In the genomic region with DNA sequence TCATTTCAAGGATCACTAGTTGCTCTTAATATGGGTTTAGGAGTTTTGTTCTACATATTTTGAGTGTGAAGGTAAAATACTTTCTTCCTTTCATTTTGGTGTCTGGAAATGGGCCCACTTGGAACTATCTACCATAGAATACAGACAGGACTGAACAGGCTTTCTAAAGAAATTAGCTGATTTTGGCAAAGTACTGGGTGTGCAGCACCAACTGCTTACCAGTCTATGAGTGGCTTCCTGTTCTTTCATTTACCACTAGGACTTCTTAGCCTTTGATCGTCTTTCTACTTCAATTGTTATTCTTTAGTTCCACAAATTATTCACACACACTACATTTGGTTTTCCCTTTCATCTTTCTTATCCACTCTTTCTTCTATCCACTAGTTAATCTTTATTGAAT, we compare ENCODE assay signal across 21 cellular contexts.
"Had no signal": no experiment of that assay in that cellular context is flagged by ENCODE, and none has a peak within 500 bp of the region (broad histone marks: within the 10 kb centered on the region; RNA-seq: fewer than 3 reads in every experiment).

No MANE protein-coding gene starts in this region.

- H3K4me1 ChIP-seq: parathyroid adenoma, right lobe of liver, transverse colon, upper lobe of right lung had no signal

- H3K27me3 Mint-ChIP-seq: memory B cell; progenitor cell of endocrine pancreas; stimulated activated naive B cell treated with anti-CD40 and anti-IgM and Interleukin-4, amounts not matched to agents 10 μg/mL and 1 μg/mL and 100 μg/mL, for 72 hours; stimulated activated naive CD8-positive, alpha-beta T cell treated with anti-CD3 and anti-CD28 coated beads, Interleukin-15, Interleukin-2, amounts not matched to agents 100 ng/mL and 50 ng/mL, for 24 hours had no signal

- H2AFZ ChIP-seq: parathyroid adenoma had no signal

- H3K4me3 Mint-ChIP-seq: immature natural killer cell; memory B cell; natural killer cell; stimulated activated naive B cell treated with anti-CD40 and anti-IgM and Interleukin-4, amounts not matched to agents 10 μg/mL and 1 μg/mL and 100 μg/mL, for 72 hours; stimulated activated naive CD8-positive, alpha-beta T cell treated with anti-CD3 and anti-CD28 coated beads, Interleukin-15, Interleukin-2, amounts not matched to agents 100 ng/mL and 50 ng/mL, for 24 hours had no signal

- H3K4me1 Mint-ChIP-seq: immature natural killer cell; memory B cell; natural killer cell; stimulated activated naive B cell treated with anti-CD40 and anti-IgM and Interleukin-4, amounts not matched to agents 10 μg/mL and 1 μg/mL and 100 μg/mL, for 72 hours had no signal

- H3K27ac Mint-ChIP-seq: immature natural killer cell; memory B cell; natural killer cell; progenitor cell of endocrine pancreas; stimulated activated naive B cell treated with anti-CD40 and anti-IgM and Interleukin-4, amounts not matched to agents 10 μg/mL and 1 μg/mL and 100 μg/mL, for 72 hours; stimulated activated naive CD8-positive, alpha-beta T cell treated with anti-CD3 and anti-CD28 coated beads, Interleukin-15, Interleukin-2, amounts not matched to agents 100 ng/mL and 50 ng/mL, for 24 hours had no signal

- H3K4me3 ChIP-seq: dorsolateral prefrontal cortex, lung, right lobe of liver, transverse colon, upper lobe of right lung, vagina had no signal

- H3K9ac ChIP-seq: parathyroid adenoma had no signal

- H3K36me3 ChIP-seq: right lobe of liver, transverse colon, upper lobe of right lung, vagina had no signal

- FAIRE-seq: small intestine had no signal

- H3K9me3 Mint-ChIP-seq: memory B cell had no signal

- H3K27ac ChIP-seq: dorsolateral prefrontal cortex, parathyroid adenoma, right lobe of liver, transverse colon, upper lobe of right lung, vagina had no signal

- H3K27me3 ChIP-seq: dorsolateral prefrontal cortex, right lobe of liver, transverse colon, upper lobe of right lung, vagina had no signal

- H3K36me3 Mint-ChIP-seq: memory B cell; natural killer cell; stimulated activated naive B cell treated with anti-CD40 and anti-IgM and Interleukin-4, amounts not matched to agents 10 μg/mL and 1 μg/mL and 100 μg/mL, for 72 hours had no signal

- H3K9me3 ChIP-seq: right lobe of liver, transverse colon, upper lobe of right lung, vagina had no signal

- DNase-seq: dorsolateral prefrontal cortex; effector CD4-positive, alpha-beta T cell; foreskin melanocyte; glutamatergic neuron; hypothalamus; immature natural killer cell; islet precursor cell; natural killer cell; right lobe of liver; small intestine; stimulated activated CD4-positive, alpha-beta T cell treated with anti-CD3 and anti-CD28 coated beads, Interleukin-15, amount 100 ng/mL, for 24 hours; stimulated activated CD4-positive, alpha-beta T cell treated with anti-CD3 and anti-CD28 coated beads, Interleukin-2, amount 100 ng/mL, for 48 hours; stimulated activated naive B cell treated with anti-CD40 and anti-IgM and Interleukin-4, amounts not matched to agents 10 μg/mL and 1 μg/mL and 100 μg/mL, for 72 hours; transverse colon; upper lobe of right lung had no signal

- H3K79me2 ChIP-seq: parathyroid adenoma had no signal

- ATAC-seq: natural killer cell; right lobe of liver; stimulated activated naive B cell treated with anti-CD40 and anti-IgM and Interleukin-4, amounts not matched to agents 10 μg/mL and 1 μg/mL and 100 μg/mL, for 72 hours; upper lobe of right lung had no signal
